Comparison of ENCODE assay signal across 28 cellular contexts in the genomic region with DNA sequence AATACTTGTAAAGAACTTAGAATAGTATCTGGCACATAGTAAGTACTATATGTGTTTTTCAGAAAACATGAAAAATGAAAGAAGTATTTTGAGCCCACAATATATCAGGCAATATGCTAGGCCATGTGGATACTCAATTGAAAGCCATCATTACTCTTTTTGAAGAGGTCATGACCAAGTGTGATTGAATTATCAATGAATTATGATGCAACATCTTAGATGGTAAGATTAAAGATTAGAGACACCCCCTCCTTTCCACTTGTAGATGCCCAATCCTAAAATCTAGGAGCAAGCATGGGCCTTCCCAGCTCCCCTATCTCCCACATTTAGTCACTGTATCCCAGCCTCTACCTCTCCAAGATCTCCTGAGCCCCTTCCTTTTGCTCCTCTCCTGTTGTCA.
"Had no signal": no experiment of that assay in that cellular context is flagged by ENCODE, and none has a peak within 500 bp of the region (broad histone marks: within the 10 kb centered on the region; RNA-seq: fewer than 3 reads in every experiment).

No MANE protein-coding gene starts in this region.

- H3K27me3 Mint-ChIP-seq: naive B cell; naive thymus-derived CD8-positive, alpha-beta T cell; stimulated activated naive B cell treated with anti-CD40 and anti-IgM and Interleukin-4, amounts not matched to agents 10 μg/mL and 1 μg/mL and 100 μg/mL, for 72 hours; stimulated activated naive CD8-positive, alpha-beta T cell treated with anti-CD3 and anti-CD28 coated beads, Interleukin-15, Interleukin-2, amounts not matched to agents 100 ng/mL and 50 ng/mL, for 24 hours had no signal

- H3K36me3 Mint-ChIP-seq: naive B cell; natural killer cell treated with Interleukin-12 subunit alpha and Interleukin-12 subunit beta and Interleukin-15 and Interleukin-18, amount 100 ng/mL, for 72 hours; neural progenitor cell; stimulated activated effector memory CD8-positive, alpha-beta T cell treated with anti-CD3 and anti-CD28 coated beads, Interleukin-12 subunit alpha, Interleukin-12 subunit beta, amount 100 ng/mL, for 72 hours; stimulated activated naive B cell treated with anti-CD40 and anti-IgM and Interleukin-4, amounts not matched to agents 10 μg/mL and 1 μg/mL and 100 μg/mL, for 72 hours had no signal

- H3K36me3 ChIP-seq: neural progenitor cell, ovary, sigmoid colon, stomach, thoracic aorta, thyroid gland, tibial nerve, upper lobe of left lung, vagina had no signal

- DNase-seq: naive B cell; naive thymus-derived CD8-positive, alpha-beta T cell; occipital lobe; ovary; posterior cingulate gyrus; psoas muscle; right cardiac atrium; sigmoid colon; small intestine; stimulated activated CD4-positive, alpha-beta T cell treated with anti-CD3 and anti-CD28 coated beads, Interleukin-15, amount 100 ng/mL, for 24 hours; stimulated activated CD4-positive, alpha-beta T cell treated with anti-CD3 and anti-CD28 coated beads, Interleukin-2, amount 100 ng/mL, for 24 hours; stimulated activated CD4-positive, alpha-beta T cell treated with anti-CD3 and anti-CD28 coated beads, Interleukin-2, amount 100 ng/mL, for 48 hours; stimulated activated CD4-positive, alpha-beta T cell treated with anti-CD3 and anti-CD28 coated beads, Interleukin-4, amount 100 ng/mL, for 24 hours; stimulated activated naive B cell treated with anti-CD40 and anti-IgM and Interleukin-4, amounts not matched to agents 10 μg/mL and 1 μg/mL and 100 μg/mL, for 72 hours; stimulated activated naive CD4-positive, alpha-beta T cell treated with Interleukin-2 at 50 U/mL for 16 hours; stomach; thyroid gland; trophoblast cell; upper lobe of left lung had no signal

- H3K27me3 ChIP-seq: neural progenitor cell, ovary, sigmoid colon, stomach, thyroid gland, tibial nerve, upper lobe of left lung, vagina had no signal

- H3K9me3 ChIP-seq: ovary, psoas muscle, sigmoid colon, stomach, thoracic aorta, thyroid gland, tibial nerve, upper lobe of left lung, vagina had no signal

- H3K27ac ChIP-seq: neural progenitor cell, ovary, parathyroid adenoma, psoas muscle, sigmoid colon, stomach, thoracic aorta, thyroid gland, tibial nerve, upper lobe of left lung, vagina had no signal

- H3K9me3 Mint-ChIP-seq: naive thymus-derived CD8-positive, alpha-beta T cell; stimulated activated effector memory CD8-positive, alpha-beta T cell treated with anti-CD3 and anti-CD28 coated beads, Interleukin-12 subunit alpha, Interleukin-12 subunit beta, amount 100 ng/mL, for 72 hours; stimulated activated naive B cell treated with anti-CD40 and anti-IgM and Interleukin-4, amounts not matched to agents 10 μg/mL and 1 μg/mL and 100 μg/mL, for 72 hours; stimulated activated naive CD8-positive, alpha-beta T cell treated with anti-CD3 and anti-CD28 coated beads, Interleukin-15, Interleukin-2, amounts not matched to agents 100 ng/mL and 50 ng/mL, for 24 hours had no signal

- H3K9ac ChIP-seq: neural progenitor cell, parathyroid adenoma had no signal

- H3K27ac Mint-ChIP-seq: neural progenitor cell; progenitor cell of endocrine pancreas; stimulated activated naive B cell treated with anti-CD40 and anti-IgM and Interleukin-4, amounts not matched to agents 10 μg/mL and 1 μg/mL and 100 μg/mL, for 72 hours; stimulated activated naive CD8-positive, alpha-beta T cell treated with anti-CD3 and anti-CD28 coated beads, Interleukin-15, Interleukin-2, amounts not matched to agents 100 ng/mL and 50 ng/mL, for 24 hours had no signal

- H3K4me3 Mint-ChIP-seq: naive B cell; naive thymus-derived CD8-positive, alpha-beta T cell; natural killer cell treated with Interleukin-12 subunit alpha and Interleukin-12 subunit beta and Interleukin-15 and Interleukin-18, amount 100 ng/mL, for 72 hours; neural progenitor cell; stimulated activated effector memory CD8-positive, alpha-beta T cell treated with anti-CD3 and anti-CD28 coated beads, Interleukin-12 subunit alpha, Interleukin-12 subunit beta, amount 100 ng/mL, for 72 hours; stimulated activated naive CD8-positive, alpha-beta T cell treated with anti-CD3 and anti-CD28 coated beads, Interleukin-15, Interleukin-2, amounts not matched to agents 100 ng/mL and 50 ng/mL, for 24 hours had no signal

- H3K4me2 ChIP-seq: neural progenitor cell had no signal

- ATAC-seq: naive thymus-derived CD8-positive, alpha-beta T cell; natural killer cell treated with Interleukin-12 subunit alpha and Interleukin-12 subunit beta and Interleukin-15 and Interleukin-18, amount 100 ng/mL, for 72 hours; psoas muscle; right cardiac atrium; stimulated activated effector memory CD8-positive, alpha-beta T cell treated with anti-CD3 and anti-CD28 coated beads, Interleukin-12 subunit alpha, Interleukin-12 subunit beta, amount 100 ng/mL, for 72 hours; stimulated activated naive B cell treated with anti-CD40 and anti-IgM and Interleukin-4, amounts not matched to agents 10 μg/mL and 1 μg/mL and 100 μg/mL, for 72 hours had no signal

- H2AFZ ChIP-seq: neural progenitor cell, parathyroid adenoma had no signal

- H3K4me1 ChIP-seq: neural progenitor cell, parathyroid adenoma, psoas muscle, sigmoid colon, stomach, upper lobe of left lung, vagina had no signal

- H3K4me3 ChIP-seq: neural progenitor cell, ovary, psoas muscle, sigmoid colon, stomach, thoracic aorta, thyroid gland, tibial nerve, upper lobe of left lung, vagina had no signal
